In the genomic region with DNA sequence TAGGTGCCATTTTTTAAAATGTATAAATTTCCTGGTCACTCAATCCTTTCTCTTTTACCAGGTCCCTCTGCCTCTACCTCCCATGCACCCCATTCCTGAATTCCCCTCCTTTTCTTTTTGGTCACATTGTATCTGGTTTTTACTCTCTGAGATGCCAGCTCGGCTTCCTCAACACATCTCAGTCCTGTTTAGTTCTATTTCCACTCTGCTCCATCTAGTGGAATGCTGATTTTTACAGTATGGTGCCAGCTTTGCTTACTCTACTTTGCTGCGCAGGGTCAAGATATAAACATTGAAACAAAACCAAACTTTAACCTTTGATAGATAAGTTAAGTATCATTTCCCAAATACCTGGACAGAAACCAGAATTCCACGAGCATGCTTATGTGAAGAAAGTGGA, we compare ENCODE assay signal across 18 cellular contexts.
"Had no signal": no experiment of that assay in that cellular context is flagged by ENCODE, and none has a peak within 500 bp of the region (broad histone marks: within the 10 kb centered on the region; RNA-seq: fewer than 3 reads in every experiment).

No MANE protein-coding gene starts in this region.

- H3K27me3 ChIP-seq: dorsolateral prefrontal cortex, pancreas, sigmoid colon, spleen, upper lobe of right lung had no signal

- H3K4me3 ChIP-seq: dorsolateral prefrontal cortex, pancreas, sigmoid colon, spleen, thoracic aorta, upper lobe of right lung had no signal

- H3K9me3 ChIP-seq: pancreas, sigmoid colon, spleen, thoracic aorta, upper lobe of right lung had no signal

- H3K36me3 ChIP-seq: pancreas, sigmoid colon, spleen, thoracic aorta, upper lobe of right lung had no signal

- DNase-seq: activated CD4-positive, alpha-beta T cell treated with anti-CD3 and anti-CD28 coated beads for 1 hour; activated CD8-positive, alpha-beta memory T cell treated with anti-CD3 and anti-CD28 coated beads for 24 hours; activated CD8-positive, alpha-beta memory T cell treated with anti-CD3 and anti-CD28 coated beads, Interleukin-2, amount 50 U/mL, for 48 hours; activated effector memory CD4-positive, alpha-beta T cell treated with Interleukin-2 at 50 U/mL for 16 hours; activated T-cell treated with anti-CD3 and anti-CD28 coated beads, Interleukin-2, amount 50 U/mL, for 48 hours; dorsolateral prefrontal cortex; foreskin melanocyte; naive thymus-derived CD8-positive, alpha-beta T cell; pancreas; sigmoid colon; spleen; stimulated activated CD4-positive, alpha-beta T cell treated with anti-CD3 and anti-CD28 coated beads, Interleukin-4, amount 100 ng/mL, for 4 hours; T-helper 2 cell; upper lobe of right lung had no signal

- H3K27ac ChIP-seq: dorsolateral prefrontal cortex, pancreas, sigmoid colon, spleen, thoracic aorta, upper lobe of right lung, VCaP had no signal

- ATAC-seq: activated naive CD4-positive, alpha-beta T cell treated with anti-CD3 and anti-CD28 coated beads, Interleukin-2, amount 50 U/mL, for 72 hours; naive thymus-derived CD8-positive, alpha-beta T cell; pancreas; stimulated activated memory B cell treated with anti-CD40 and anti-IgM and Interleukin-4, amounts not matched to agents 10 μg/mL and 1 μg/mL and 100 μg/mL, for 72 hours; upper lobe of right lung had no signal

- H3K4me1 ChIP-seq: pancreas, sigmoid colon, spleen, upper lobe of right lung had no signal
